ENCODE assay signal across 22 cellular contexts in the genomic region with DNA sequence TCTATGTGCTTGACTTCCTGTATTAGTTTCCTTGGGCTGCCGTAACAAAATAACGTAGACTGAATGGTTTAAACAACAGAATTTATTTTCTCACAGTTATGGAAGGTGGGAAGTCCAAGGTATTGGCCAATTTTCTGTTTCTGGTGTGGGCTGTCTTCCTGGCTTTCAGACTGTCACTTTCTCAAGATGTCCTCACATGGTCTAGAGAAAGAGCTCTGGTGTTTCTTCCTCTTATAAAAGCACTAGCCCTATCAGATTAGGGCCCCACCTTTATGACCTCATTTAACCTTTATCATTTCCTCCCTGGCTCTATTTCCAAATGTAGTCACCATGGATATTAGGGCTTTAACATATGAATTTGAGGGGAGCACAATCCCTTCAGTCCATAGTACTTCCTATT. TPM values are rescaled to one million over a fixed set of nuclear protein-coding genes. Genes with fewer than 3 reads are reported as not detected.
DNase-seq lines count a peak whose midpoint lies in the region; ATAC-seq, FAIRE-seq and TF ChIP-seq lines count a peak whose summit lies in the region.
"Had no signal": no experiment of that assay in that cellular context is flagged by ENCODE, and none has a peak within 500 bp of the region (broad histone marks: within the 10 kb centered on the region; RNA-seq: fewer than 3 reads in every experiment).

No MANE protein-coding gene starts in this region.

- CTCF ChIA-PET in K562 (lab: Yijun Ruan, JAX; ENCODE audit: low intra/inter-chr PET ratio) = no interaction called here
- CTCF ChIA-PET in naive thymus-derived CD4-positive, alpha-beta T cell (lab: Charles Lee) = no interaction called here
- CTCF ChIA-PET in activated naive CD4-positive, alpha-beta T cell treated with anti-CD3 and anti-CD28 coated beads for 36 hours (lab: Charles Lee) = no interaction called here

- 63 to 77% (median 68%) methylated on average over 2 of the region's 2 CpGs for WGBS in heart left ventricle, 4 donors
- 87% methylated on average over 2 of the region's 2 CpGs for WGBS in K562 (ENCODE audit: insufficient coverage, low coverage, missing lambda C conversion rate)

- peaks cover 0 to 8% (median 3%) of the 10 kb centered on the region in 7 donors for H3K4me1 Mint-ChIP-seq in naive thymus-derived CD4-positive, alpha-beta T cell
- peaks cover 5% of the 10 kb centered on the region for H3K4me1 Mint-ChIP-seq in activated naive CD4-positive, alpha-beta T cell treated with anti-CD3 and anti-CD28 coated beads for 36 hours (ENCODE audit: low read depth)
- peaks cover 6% of the 10 kb centered on the region for H3K4me1 Mint-ChIP-seq in neural progenitor cell

- no peaks in the 10 kb centered on the region for H3K27me3 ChIP-seq in heart left ventricle
- H3K27me3 ChIP-seq in right atrium auricular region = no peaks in the 10 kb centered on the region
- H3K27me3 ChIP-seq in Loucy (ENCODE audit: insufficient read depth, low read length, poor library complexity, severe bottlenecking) = peaks cover 7% of the 10 kb centered on the region
- no peaks in the 10 kb centered on the region for H3K27me3 ChIP-seq in K562 (ENCODE audit: control insufficient read depth in 2 of 2, insufficient read depth in 2 of 2, low read length in 2 of 2)
- no peaks in the 10 kb centered on the region for H3K27me3 ChIP-seq in naive thymus-derived CD4-positive, alpha-beta T cell (ENCODE audit: control insufficient read depth in 2 of 2, insufficient read depth in 2 of 2, low read length in 2 of 2)
- no peaks in the 10 kb centered on the region for H3K27me3 ChIP-seq in neural progenitor cell

- no TSS peak for BruUV-seq in K562 (replicated peaks; lab: Mats Ljungman, UMichigan)

- H3K4me1 ChIP-seq in heart left ventricle (peaks cover 0 to 41% (median 9%) of the 10 kb centered on the region in 12 donors), right atrium auricular region (no peaks in the 10 kb centered on the region), Loucy (ENCODE audit: insufficient read depth, low read length, poor library complexity, severe bottlenecking) (peaks cover 24% of the 10 kb centered on the region), K562 (replicated peaks in 1 of 2; ENCODE audit: control insufficient read depth in 2 of 2, insufficient read depth in 2 of 2, low read length in 2 of 2) (no peaks in the 10 kb centered on the region), neural progenitor cell (peaks cover 9% of the 10 kb centered on the region)
- H3K4me1 ChIP-seq in naive thymus-derived CD4-positive, alpha-beta T cell (ENCODE audit: control insufficient read depth in 2 of 2, insufficient read depth in 2 of 2, low read length in 2 of 2) = peaks cover 0 to 17% of the 10 kb centered on the region in 2 donors
- H3K4me1 ChIP-seq: A549, Caco-2 had no signal

- H3K4me2 ChIP-seq in Loucy (ENCODE audit: low read depth, low read length, poor library complexity, severe bottlenecking) (peak overlapping the region; percentile 30), K562 (ENCODE audit: insufficient read depth, low read length) (no peak overlapping the region), neural progenitor cell (no peak overlapping the region)
- H3K4me2 ChIP-seq: A549 had no signal

- in situ Hi-C loops in K562 (cut with MboI) = no loop called here

- no peak for TF ChIP-seq POLR2A in heart left ventricle (IDR thresholded peaks at IDR 0.05)
- TF ChIP-seq POLR2A in K562 (conservative IDR thresholded peaks at IDR 0.05) = no peak

- intact Hi-C loops in heart left ventricle (cut with DNase I) (loop anchor here in 1 of 10 donors (10.0 kb wide), 1 partner anchor 52 kb away; a partner anchor contains a TSS), K562 (cut with micrococcal nuclease) (no loop called here)
- intact Hi-C loops in naive thymus-derived CD4-positive, alpha-beta T cell (cut with micrococcal nuclease) = no loop called here
- intact Hi-C loops in activated naive CD4-positive, alpha-beta T cell treated with anti-CD3 and anti-CD28 coated beads for 36 hours (cut with micrococcal nuclease) = no loop called here

- no peaks in the 10 kb centered on the region for H3K36me3 Mint-ChIP-seq in naive thymus-derived CD4-positive, alpha-beta T cell
- H3K36me3 Mint-ChIP-seq in activated naive CD4-positive, alpha-beta T cell treated with anti-CD3 and anti-CD28 coated beads for 36 hours (ENCODE audit: low read depth) = peaks cover 1% of the 10 kb centered on the region
- H3K36me3 Mint-ChIP-seq in neural progenitor cell = peaks cover 77% of the 10 kb centered on the region

- H3F3A ChIP-seq in Loucy (ENCODE audit: low read depth) (no peaks in the 10 kb centered on the region; the same call in 1 of the 2 replicates), neural progenitor cell (ENCODE audit: low read depth) (no peaks in the 10 kb centered on the region)

- H3K27me3 Mint-ChIP-seq in naive thymus-derived CD4-positive, alpha-beta T cell = peaks cover 6 to 26% (median 10%) of the 10 kb centered on the region in 5 donors
- H3K27me3 Mint-ChIP-seq in activated naive CD4-positive, alpha-beta T cell treated with anti-CD3 and anti-CD28 coated beads for 36 hours (ENCODE audit: low read depth) = peaks cover 3% of the 10 kb centered on the region
- no peaks in the 10 kb centered on the region for H3K27me3 Mint-ChIP-seq in neural progenitor cell (ENCODE audit: insufficient read depth, low read depth)

- no peak for FAIRE-seq in K562 (lab: Jason Lieb, UNC)
- FAIRE-seq: A549, GM12891 had no signal

- H3K9ac ChIP-seq in Loucy (ENCODE audit: low read depth, low read length, poor library complexity, severe bottlenecking) (no peak overlapping the region), K562 (ENCODE audit: insufficient read depth in 1 of 2, low read depth in 2 of 2, low read length in 2 of 2) (no peak overlapping the region), neural progenitor cell (no peak overlapping the region)

- ATAC-seq in heart left ventricle = peak in 3 of 4 donors; percentile 36 to 75 (median 45)
- peak; percentile 70 for ATAC-seq in K562
- peak; percentile 29 for ATAC-seq in naive thymus-derived CD4-positive, alpha-beta T cell
- ATAC-seq: A549, Panc1, Right ventricle myocardium inferior had no signal

- no peak for TF ChIP-seq RAD21 in K562 (CRISPR knock-in tag; conservative IDR thresholded peaks at IDR 0.05 in 1 of 2, IDR thresholded peaks at IDR 0.05 in 1 of 2)

- POLR2A ChIA-PET in K562 (lab: Yijun Ruan, JAX) = no interaction called here
- POLR2A ChIA-PET in naive thymus-derived CD4-positive, alpha-beta T cell (lab: Charles Lee) = no interaction called here

- H3K79me2 ChIP-seq in Loucy (ENCODE audit: insufficient read depth, low read length) = no peaks in the 10 kb centered on the region
- peaks cover 19% of the 10 kb centered on the region; the same call in 2 of the 3 replicates for H3K79me2 ChIP-seq in K562 (ENCODE audit: control insufficient read depth, insufficient read depth, low read length)
- peaks cover 97% of the 10 kb centered on the region for H3K79me2 ChIP-seq in neural progenitor cell (ENCODE audit: low read depth)

- H3K9me3 Mint-ChIP-seq in naive thymus-derived CD4-positive, alpha-beta T cell = peaks cover 0 to 3% (median 0%) of the 10 kb centered on the region in 11 donors
- H3K9me3 Mint-ChIP-seq in activated naive CD4-positive, alpha-beta T cell treated with anti-CD3 and anti-CD28 coated beads for 36 hours = no peaks in the 10 kb centered on the region
- H3K9me3 Mint-ChIP-seq in neural progenitor cell = peaks cover 23% of the 10 kb centered on the region

- no peaks in the 10 kb centered on the region for H4K20me1 ChIP-seq in Loucy (ENCODE audit: insufficient read depth, low read length, poor library complexity, severe bottlenecking)
- H4K20me1 ChIP-seq in K562 (replicated peaks; ENCODE audit: control insufficient read depth, insufficient read depth, low read length) = no peaks in the 10 kb centered on the region
- peaks cover 44% of the 10 kb centered on the region for H4K20me1 ChIP-seq in neural progenitor cell (ENCODE audit: low read depth)

- DNase-seq in heart left ventricle (no peak), right atrium auricular region (ENCODE audit: low spot score) (no peak), K562 (ENCODE audit: extremely low read depth in 1 of 4, low spot score in 3 of 4) (peak in 1 of 4 experiments; percentile 4), neural progenitor cell (ENCODE audit: low spot score) (no peak), NCI-H1048 (lab: John Stamatoyannopoulos, UW) (no peak)
- no peak for DNase-seq in naive thymus-derived CD4-positive, alpha-beta T cell
- DNase-seq in activated naive CD4-positive, alpha-beta T cell treated with anti-CD3 and anti-CD28 coated beads for 36 hours = no peak
- DNase-seq: Caco-2, DMS79, HCEC 1CT, IMR-90, NCI-H1436, NCI-H2081 treated with DMSO at 0.1 percent for 48 hours, NCI-H2227 treated with DMSO at 0.1 percent for 48 hours, NCI-H524 treated with DMSO at 0.1 percent for 48 hours had no signal

- TF ChIP-seq EP300 in K562 (IDR thresholded peaks at IDR 0.05; ENCODE audit: low read length) = no peak

- H3K27ac ChIP-seq in heart left ventricle (peak overlapping the region in 1 of 12 donors; percentile 11), right atrium auricular region (no peak overlapping the region), K562 (ENCODE audit: extremely low read depth, low read depth, low read length) (peak overlapping the region; percentile 21; the same call in 1 of the 3 replicates), neural progenitor cell (no peak overlapping the region)
- H3K27ac ChIP-seq in naive thymus-derived CD4-positive, alpha-beta T cell (ENCODE audit: low read depth, low read length) = no peak overlapping the region
- H3K27ac ChIP-seq: A549, SK-N-MC had no signal

- no peak overlapping the region for H3K4me3 Mint-ChIP-seq in naive thymus-derived CD4-positive, alpha-beta T cell
- H3K4me3 Mint-ChIP-seq in activated naive CD4-positive, alpha-beta T cell treated with anti-CD3 and anti-CD28 coated beads for 36 hours = no peak overlapping the region
- H3K4me3 Mint-ChIP-seq in neural progenitor cell = no peak overlapping the region
- H3K4me3 Mint-ChIP-seq: CD14-positive monocyte had no signal

- TF ChIP-seq CTCF in heart left ventricle (IDR thresholded peaks at IDR 0.05) (no peak), right atrium auricular region (IDR thresholded peaks at IDR 0.05) (no peak), Loucy (conservative IDR thresholded peaks at IDR 0.05; ENCODE audit: low read length) (no peak), K562 (IDR thresholded peaks at IDR 0.05 in 2 of 3, conservative IDR thresholded peaks at IDR 0.05 in 1 of 3; ENCODE audit: insufficient read depth in 2 of 3, low read depth in 1 of 3, low read length in 3 of 3) (no peak), neural progenitor cell (IDR thresholded peaks at IDR 0.05) (no peak)

- no peaks in the 10 kb centered on the region for H3K9me3 ChIP-seq in heart left ventricle
- no peaks in the 10 kb centered on the region for H3K9me3 ChIP-seq in right atrium auricular region
- no peaks in the 10 kb centered on the region for H3K9me3 ChIP-seq in Loucy (ENCODE audit: insufficient read depth, low read depth, low read length)
- no peaks in the 10 kb centered on the region for H3K9me3 ChIP-seq in K562 (replicated peaks; ENCODE audit: control insufficient read depth, insufficient read depth, low read depth, low read length)
- no peaks in the 10 kb centered on the region for H3K9me3 ChIP-seq in naive thymus-derived CD4-positive, alpha-beta T cell (ENCODE audit: control insufficient read depth in 2 of 3, low read length in 3 of 3)
- H3K9me3 ChIP-seq in neural progenitor cell (ENCODE audit: low read depth) = no peaks in the 10 kb centered on the region
- H3K9me3 ChIP-seq: A549, Caco-2 had no signal

- H3K4me3 ChIP-seq in heart left ventricle (no peak overlapping the region), right atrium auricular region (no peak overlapping the region), Loucy (ENCODE audit: low read length, poor library complexity, severe bottlenecking) (no peak overlapping the region), K562 (no peak overlapping the region), neural progenitor cell (no peak overlapping the region)
- H3K4me3 ChIP-seq in naive thymus-derived CD4-positive, alpha-beta T cell (ENCODE audit: low read length) = no peak overlapping the region
- H3K4me3 ChIP-seq: A549, SK-N-MC had no signal

- 0 out of 2 replicates have a peak overlapping the region, but pooled peaks have one; percentile 32 for H2AFZ ChIP-seq in Loucy (ENCODE audit: low read length)
- H2AFZ ChIP-seq in K562 (ENCODE audit: low read depth, low read length) = no peak overlapping the region; the same call in 1 of the 2 replicates
- no peak overlapping the region for H2AFZ ChIP-seq in neural progenitor cell (replicated peaks)

- H3K27ac Mint-ChIP-seq in naive thymus-derived CD4-positive, alpha-beta T cell = no peak overlapping the region
- no peak overlapping the region for H3K27ac Mint-ChIP-seq in activated naive CD4-positive, alpha-beta T cell treated with anti-CD3 and anti-CD28 coated beads for 36 hours
- H3K27ac Mint-ChIP-seq in neural progenitor cell = no peak overlapping the region

- no peaks in the 10 kb centered on the region for H3K9me1 ChIP-seq in K562 (ENCODE audit: control insufficient read depth, insufficient read depth, low read length)

- no peaks in the 10 kb centered on the region for H3K9me2 ChIP-seq in Loucy (replicated peaks; ENCODE audit: low read depth, low read length)

- H3K36me3 ChIP-seq in heart left ventricle (peaks cover 0 to 15% (median 0%) of the 10 kb centered on the region in 9 donors), right atrium auricular region (no peaks in the 10 kb centered on the region), Loucy (ENCODE audit: insufficient read depth, low read length) (no peaks in the 10 kb centered on the region), K562 (ENCODE audit: control insufficient read depth, insufficient read depth, low read length) (peaks cover 12% of the 10 kb centered on the region; the same call in 1 of the 3 replicates), neural progenitor cell (no peaks in the 10 kb centered on the region)
- H3K36me3 ChIP-seq in naive thymus-derived CD4-positive, alpha-beta T cell (ENCODE audit: control insufficient read depth in 2 of 3, insufficient read depth in 3 of 3, low read length in 3 of 3) = no peaks in the 10 kb centered on the region

RNA-seq across cellular contexts. Expression of a gene that starts 54.6 kb away (rescaled TPM):
- total RNA-seq in heart left ventricle (10 to 100 TPM in 5 of 9 donors, 1 to 10 TPM in 4; 6.1 to 34.8 (median 10.9) TPM), right atrium auricular region (10 to 100 TPM in 1 of 2 donors, 1 to 10 TPM in 1; 9.4 to 10.9 TPM), K562 (2014; rRNA removed) (12.6 and 12.9 TPM in 2 replicates), K562 (2014; rRNA removed; fragmentation: Illumina TruSeq; extraction: Trizol) (16.8 and 18.7 TPM in 2 replicates), K562 (2015; rRNA removed; fragmentation: Illumina TruSeq; extraction: Trizol) (11.4 and 11.9 TPM in 2 replicates), K562 (2021) (15.1 and 17.4 TPM in 2 replicates), neural progenitor cell (ENCODE audit: low replicate concordance) (32.3 and 49.3 TPM in 2 replicates)
- polyA plus RNA-seq in heart left ventricle (1 to 10 TPM; 3.3 to 5.6 TPM), K562 (2011; rRNA removed) (4.5 and 4.7 TPM in 2 replicates), K562 (2014; fragmentation: Illumina TruSeq; extraction: Trizol) (7.9 and 8.1 TPM in 2 replicates), K562 (2014; fragmentation: Nextera tagmentation; extraction: Ambion mirVana) (1 to 10 TPM; 2.8 to 3.6 TPM), K562 (2014; rRNA removed) (4.2 and 5.0 TPM in 2 replicates)
- 8.8 and 34.6 TPM in 2 replicates for total RNA-seq in K562 (2011; cell fraction: chromatin; rRNA removed; ENCODE audit: low replicate concordance)
- 4.8 and 6.8 TPM in 2 replicates for total RNA-seq in K562 (2011; cell fraction: nucleolus; rRNA removed)
- total RNA-seq in K562 (2011; cell fraction: nucleoplasm; rRNA removed) = 12.5 and 16.1 TPM in 2 replicates
- 1.1 and 2.3 TPM in 2 replicates for polyA plus RNA-seq in K562 (2011; cell fraction: cytosol; rRNA removed)
- polyA plus RNA-seq in K562 (2011; cell fraction: nucleus; rRNA removed) = 4.3 and 5.1 TPM in 2 replicates
- polyA plus RNA-seq in K562 (2012) = 6.3 and 6.8 TPM in 2 replicates
- 20.4 and 23.8 TPM in 2 replicates for polyA minus RNA-seq in K562 (2011; rRNA and poly(A)+ RNA removed)
- 6.5 and 7.7 TPM in 2 replicates for polyA minus RNA-seq in K562 (2011; cell fraction: cytosol; rRNA and poly(A)+ RNA removed)
- polyA minus RNA-seq in K562 (2011; cell fraction: nucleus; rRNA and poly(A)+ RNA removed) = 13.5 and 22.7 TPM in 2 replicates
- total RNA-seq in naive thymus-derived CD4-positive, alpha-beta T cell = 1 to 10 TPM in 2 of 5 experiments, under 1 TPM in 3; 0.07 to 2.6 (median 0.95) TPM
- polyA plus RNA-seq in naive thymus-derived CD4-positive, alpha-beta T cell = not detected
- under 1 TPM; 0.62 to 0.74 TPM for total RNA-seq in activated naive CD4-positive, alpha-beta T cell treated with anti-CD3 and anti-CD28 coated beads for 36 hours
